8 cellular contexts compared by ENCODE assay signal in genomic region chr17:28710948-28711722, GRCh38. TPM values are rescaled to one million over a fixed set of nuclear protein-coding genes. Genes with fewer than 3 reads are reported as not detected.
DNase-seq lines count a peak whose midpoint lies in the region; ATAC-seq and TF ChIP-seq lines count a peak whose summit lies in the region.

No MANE protein-coding gene starts in this region.

- peaks cover 22% of the 10 kb centered on the region for H3K4me1 Mint-ChIP-seq in stimulated activated naive CD8-positive, alpha-beta T cell treated with anti-CD3 and anti-CD28 coated beads, Interleukin-15, amount 100 ng/mL, for 72 hours

- peak overlapping the region; percentile 84 for H3K9ac ChIP-seq in neural cell (ENCODE audit: low read length)

- TF ChIP-seq CTCF in fibroblast of villous mesenchyme (IDR thresholded peaks at IDR 0.05; ENCODE audit: insufficient read depth, low read depth, low read length) (no peak), neural cell (IDR thresholded peaks at IDR 0.05; ENCODE audit: poor library complexity, severe bottlenecking) (no peak)

- no peaks in the 10 kb centered on the region for H3K79me2 ChIP-seq in neural cell (replicated peaks; ENCODE audit: insufficient read depth, low read length)

- H3K9me3 ChIP-seq in neural cell (ENCODE audit: low read length), result no peaks in the 10 kb centered on the region

- peaks cover 26% of the 10 kb centered on the region for H3K27me3 Mint-ChIP-seq in stimulated activated naive CD8-positive, alpha-beta T cell treated with anti-CD3 and anti-CD28 coated beads, Interleukin-15, amount 100 ng/mL, for 72 hours

- H3K4me3 ChIP-seq in fibroblast of villous mesenchyme (ENCODE audit: low read depth, low read length) (peak overlapping the region; percentile 51), neural cell (ENCODE audit: low read length) (peak overlapping the region; percentile 88)

- H3K27ac Mint-ChIP-seq in stimulated activated naive CD8-positive, alpha-beta T cell treated with anti-CD3 and anti-CD28 coated beads, Interleukin-15, amount 100 ng/mL, for 72 hours, result peak overlapping the region; percentile 94 to 97

- no peaks in the 10 kb centered on the region for H3K9me2 ChIP-seq in neural cell (ENCODE audit: insufficient read depth, low read length)

- peak; percentile 87 for TF ChIP-seq POLR2A in Raji (IDR thresholded peaks at IDR 0.05; ENCODE audit: insufficient read depth, low read depth, low read length)

- no peaks in the 10 kb centered on the region for H3K9me3 Mint-ChIP-seq in stimulated activated naive CD8-positive, alpha-beta T cell treated with anti-CD3 and anti-CD28 coated beads, Interleukin-15, amount 100 ng/mL, for 72 hours

- TF ChIP-seq RAD21 in neural cell (conservative IDR thresholded peaks at IDR 0.05), result no peak

- no peaks in the 10 kb centered on the region for H4K20me1 ChIP-seq in neural cell (ENCODE audit: insufficient read depth)

- no peak for TF ChIP-seq EP300 in neural cell (conservative IDR thresholded peaks at IDR 0.05; ENCODE audit: poor library complexity, severe bottlenecking)

- peaks cover 3% of the 10 kb centered on the region for H3F3A ChIP-seq in neural cell (ENCODE audit: insufficient read depth, low read length, poor library complexity, severe bottlenecking)

- H2AFZ ChIP-seq in neural cell (ENCODE audit: low read depth, low read length), result peak overlapping the region; percentile 69

- H3K36me3 ChIP-seq in neural cell (ENCODE audit: insufficient read depth, low read length), result no peaks in the 10 kb centered on the region

- peak overlapping the region; percentile 86 to 92 for H3K4me3 Mint-ChIP-seq in stimulated activated naive CD8-positive, alpha-beta T cell treated with anti-CD3 and anti-CD28 coated beads, Interleukin-15, amount 100 ng/mL, for 72 hours

- H3K27me3 ChIP-seq in neural cell (ENCODE audit: insufficient read depth, low read depth, low read length), result peaks cover 3% of the 10 kb centered on the region

- H3K4me2 ChIP-seq in neural cell (ENCODE audit: low read length), result peak overlapping the region; percentile 59

- peak; percentile 88 for ATAC-seq in GM21786 (IDR thresholded peaks at IDR 0.05; ENCODE audit: unreplicated experiment)
- peak; percentile 89 for ATAC-seq in stimulated activated naive CD8-positive, alpha-beta T cell treated with anti-CD3 and anti-CD28 coated beads, Interleukin-15, amount 100 ng/mL, for 72 hours

- DNase-seq in DMS79 treated with DMSO at 0.1 percent for 48 hours (lab: John Stamatoyannopoulos, UW), result peak; percentile 89
- DNase-seq in LoVo (ENCODE audit: low spot score), result peak; percentile 90
- peak; percentile 81 for DNase-seq in activated gamma-delta T cell treated with Interleukin-2 at 50 U/mL for 16 hours
- peak; percentile 90 for DNase-seq in fibroblast of villous mesenchyme (ENCODE audit: low read depth)
- peak; percentile 91 for DNase-seq in stimulated activated naive CD8-positive, alpha-beta T cell treated with anti-CD3 and anti-CD28 coated beads, Interleukin-15, amount 100 ng/mL, for 72 hours

- peak overlapping the region; percentile 76 for H3K27ac ChIP-seq in neural cell (ENCODE audit: low read length)

TF ChIP-seq in neural cell, 6 proteins besides CTCF, POLR2A, EP300 and RAD21:
- TF ChIP-seq MXI1 (conservative IDR thresholded peaks at IDR 0.05; ENCODE audit: poor library complexity, severe bottlenecking) (peak; percentile 67), TAF1 (IDR thresholded peaks at IDR 0.05; ENCODE audit: low read depth) (peak; percentile 50), SMC3 (conservative IDR thresholded peaks at IDR 0.05; ENCODE audit: poor library complexity) (no peak), EZH2 (IDR thresholded peaks at IDR 0.05; ENCODE audit: borderline replicate concordance, insufficient read depth, low read length, poor library complexity, severe bottlenecking) (no peak), REST (IDR thresholded peaks at IDR 0.05; ENCODE audit: borderline replicate concordance) (peak; percentile 63), POLR2AphosphoS5 (IDR thresholded peaks at IDR 0.05) (peak; percentile 85)

RNA-seq across cellular contexts. Expression of gene PROCA1, which starts 0.6 kb away (rescaled TPM):
- total RNA-seq in fibroblast of villous mesenchyme, result under 0.01 and 1.6 TPM in 2 replicates
- polyA plus RNA-seq in neural cell, result 18.8 and 20.7 TPM in 2 replicates
- polyA minus RNA-seq in neural cell, result 5.6 and 10.8 TPM in 2 replicates

RNA-seq across cellular contexts. Expression of gene RAB34, which starts 6.5 kb away (rescaled TPM):
- 148 and 185 TPM in 2 replicates for total RNA-seq in fibroblast of villous mesenchyme
- polyA plus RNA-seq in neural cell, result 3.4 and 9.3 TPM in 2 replicates
- polyA minus RNA-seq in neural cell, result 1.7 and 2.4 TPM in 2 replicates

RNA-seq across cellular contexts. Expression of gene RPL23A, which starts 8.7 kb away (rescaled TPM):
- 336 and 532 TPM in 2 replicates for total RNA-seq in fibroblast of villous mesenchyme
- polyA plus RNA-seq in neural cell, result 292 and 297 TPM in 2 replicates
- 108 and 122 TPM in 2 replicates for polyA minus RNA-seq in neural cell

RNA-seq across cellular contexts. Expression of gene TLCD1, which starts 14.9 kb away (rescaled TPM):
- total RNA-seq in fibroblast of villous mesenchyme, result 6.1 and 8.2 TPM in 2 replicates
- polyA plus RNA-seq in neural cell, result not detected in 2 replicates
- not detected in 2 replicates for polyA minus RNA-seq in neural cell

RNA-seq across cellular contexts. Expression of gene NEK8, which starts 17.5 kb away (rescaled TPM):
- 2.2 and 7.4 TPM in 2 replicates for total RNA-seq in fibroblast of villous mesenchyme
- 1.5 and 2.0 TPM in 2 replicates for polyA plus RNA-seq in neural cell
- polyA minus RNA-seq in neural cell, result 0.24 and 0.93 TPM in 2 replicates

Comparison
In these comparisons a context has a peak if more than half of its experiments do, and no peak if none do; other contexts are left out.
1. Peak in every context shown above with its lines: DNase-seq, ATAC-seq, H3K4me3 ChIP-seq and H3K27ac ChIP-seq.